Comparison of ENCODE assay signal across 9 cellular contexts in the genomic region with DNA sequence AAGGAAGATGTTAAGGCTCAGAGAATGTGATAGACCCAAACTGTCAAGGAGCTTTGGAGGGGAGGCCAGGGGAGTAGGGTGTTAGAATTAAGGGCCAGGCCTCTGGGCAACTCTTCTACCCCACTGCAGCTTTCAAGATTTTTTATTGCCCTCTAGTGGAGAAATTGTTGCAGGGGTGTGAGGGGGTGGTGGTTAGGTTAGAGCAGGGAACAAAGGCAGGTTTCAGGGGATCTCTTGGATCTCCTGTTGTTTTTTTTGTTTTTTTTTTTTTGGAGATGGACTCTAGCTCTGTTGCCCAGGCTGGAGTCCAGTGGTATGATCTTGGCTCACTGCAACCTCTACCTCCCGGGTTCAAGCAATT. TPM values are rescaled to one million over a fixed set of nuclear protein-coding genes. Genes with fewer than 3 reads are reported as not detected.
DNase-seq lines count a peak whose midpoint lies in the region; ATAC-seq and TF ChIP-seq lines count a peak whose summit lies in the region.
"Had no signal": no experiment of that assay in that cellular context is flagged by ENCODE, and none has a peak within 500 bp of the region (broad histone marks: within the 10 kb centered on the region; RNA-seq: fewer than 3 reads in every experiment).

No MANE protein-coding gene starts in this region.

- TF ChIP-seq CTCF in GM20000 (IDR thresholded peaks at IDR 0.05; ENCODE audit: extremely low read depth, missing control alignments) (peak; percentile 36), RWPE2 (IDR thresholded peaks at IDR 0.05; ENCODE audit: poor library complexity, severe bottlenecking) (peak; percentile 41), glutamatergic neuron (IDR thresholded peaks at IDR 0.05; ENCODE audit: partially characterized antibody, unreplicated experiment) (peak; percentile 28)

- H3K27ac Mint-ChIP-seq in glutamatergic neuron (ENCODE audit: unreplicated experiment) = no peak overlapping the region

- no peaks in the 10 kb centered on the region for H3K9me3 ChIP-seq in RWPE2 (ENCODE audit: severe bottlenecking)

- H3K4me1 ChIP-seq in RWPE2 (ENCODE audit: insufficient read depth, poor library complexity, severe bottlenecking) = no peaks in the 10 kb centered on the region

- peaks cover 4% of the 10 kb centered on the region for H3K4me1 Mint-ChIP-seq in glutamatergic neuron (ENCODE audit: low read depth, unreplicated experiment)

- H3K27me3 ChIP-seq in RWPE2 (ENCODE audit: insufficient read depth, poor library complexity, severe bottlenecking) = peaks cover 10% of the 10 kb centered on the region

- H3K27ac ChIP-seq in RWPE2 (ENCODE audit: poor library complexity, severe bottlenecking) = no peak overlapping the region
- H3K27ac ChIP-seq in substantia nigra (ENCODE audit: low read depth, low read length, poor library complexity, severe bottlenecking) = no peak overlapping the region

- H3K4me3 Mint-ChIP-seq in glutamatergic neuron (ENCODE audit: unreplicated experiment) = no peak overlapping the region

- ATAC-seq in RWPE2 (ENCODE audit: low read depth) (no peak), HG03108 (IDR thresholded peaks at IDR 0.05; ENCODE audit: unreplicated experiment) (no peak)

- H3K9me3 Mint-ChIP-seq in glutamatergic neuron (ENCODE audit: unreplicated experiment) = no peaks in the 10 kb centered on the region

- peak; percentile 30 for DNase-seq in CD1c-positive myeloid dendritic cell (ENCODE audit: extremely low spot score)
- peak; percentile 60 for DNase-seq in GM20000 (ENCODE audit: low spot score)
- no peak for DNase-seq in RWPE2 (ENCODE audit: low spot score)
- no peak for DNase-seq in glutamatergic neuron
- no peak for DNase-seq in NCI-H1436 (lab: John Stamatoyannopoulos, UW)
- DNase-seq in NK-92 treated with Interleukin-12 subunit alpha and Interleukin-12 subunit beta, amount 100 ng/mL, for 24 hours (lab: John Stamatoyannopoulos, UW) = no peak
- no peak for DNase-seq in substantia nigra (lab: John Stamatoyannopoulos, UW)

- H3K27me3 Mint-ChIP-seq in glutamatergic neuron (ENCODE audit: unreplicated experiment) = peaks cover 2% of the 10 kb centered on the region

- no peaks in the 10 kb centered on the region for H3K36me3 Mint-ChIP-seq in glutamatergic neuron (ENCODE audit: unreplicated experiment)
- H3K36me3 Mint-ChIP-seq: activated naive CD8-positive, alpha-beta T cell had no signal

- H3K36me3 ChIP-seq in RWPE2 (ENCODE audit: low read depth) = peaks cover 21% of the 10 kb centered on the region

- H3K4me3 ChIP-seq in RWPE2 (ENCODE audit: severe bottlenecking) = no peak overlapping the region

RNA-seq across cellular contexts. Expression of a gene that starts 1.4 kb away (rescaled TPM):
- 109 TPM for total RNA-seq in glutamatergic neuron (ENCODE audit: unreplicated experiment)

RNA-seq across cellular contexts. Expression of a gene that starts 29.6 kb away (rescaled TPM):
- 0.64 TPM for total RNA-seq in glutamatergic neuron (ENCODE audit: unreplicated experiment)

Comparison
In these comparisons a context has a peak if more than half of its experiments do, and no peak if none do; other contexts are left out.
1. DNase-seq: peak in CD1c-positive myeloid dendritic cell (single experiment) and GM20000 (single experiment); none in RWPE2 (single experiment), glutamatergic neuron (single experiment), NCI-H1436 (single experiment), NK-92 treated with Interleukin-12 subunit alpha and Interleukin-12 subunit beta, amount 100 ng/mL, for 24 hours (single experiment) and substantia nigra (0 of 49).
2. Peak in every context shown above with its lines, with median percentiles within 50 percentile points of each other: CTCF ChIP-seq.